ENCODE assay signal across 1 cellular context in the genomic region with DNA sequence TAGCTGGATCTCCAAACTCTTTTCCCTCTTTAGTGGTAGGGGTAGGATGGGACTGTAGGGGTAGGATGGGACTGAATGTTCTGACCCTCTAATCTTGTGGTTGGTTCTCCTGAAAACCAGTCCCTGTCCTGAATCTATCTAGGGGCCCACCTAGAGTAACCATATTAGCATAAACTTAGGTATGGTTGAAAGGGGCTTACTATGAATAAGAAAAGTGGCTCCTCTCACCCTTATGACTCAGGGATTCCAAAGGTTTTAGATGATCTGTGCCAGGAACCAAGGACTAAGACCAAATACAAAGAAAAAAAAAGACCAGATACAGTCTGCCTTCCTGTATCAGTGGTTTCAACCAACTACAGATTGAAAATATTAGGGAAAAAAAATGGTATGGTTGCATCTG.
TF ChIP-seq lines count a peak whose summit lies in the region.

No MANE protein-coding gene starts in this region.

TF ChIP-seq in IMR-90, 13 proteins besides CTCF, POLR2A, EP300 and RAD21 (continued from another document):
- TF ChIP-seq RFX5 (IDR thresholded peaks at IDR 0.05; ENCODE audit: low read depth, low read length), result no peak
- TF ChIP-seq MXI1 (IDR thresholded peaks at IDR 0.05; ENCODE audit: borderline replicate concordance, low read depth, low read length), result no peak
- no peak for TF ChIP-seq CHD1 (IDR thresholded peaks at IDR 0.05; ENCODE audit: low read depth, low read length)
- no peak for TF ChIP-seq BHLHE40 (IDR thresholded peaks at IDR 0.05; ENCODE audit: low read depth, low read length)
- TF ChIP-seq, protein P1, sequence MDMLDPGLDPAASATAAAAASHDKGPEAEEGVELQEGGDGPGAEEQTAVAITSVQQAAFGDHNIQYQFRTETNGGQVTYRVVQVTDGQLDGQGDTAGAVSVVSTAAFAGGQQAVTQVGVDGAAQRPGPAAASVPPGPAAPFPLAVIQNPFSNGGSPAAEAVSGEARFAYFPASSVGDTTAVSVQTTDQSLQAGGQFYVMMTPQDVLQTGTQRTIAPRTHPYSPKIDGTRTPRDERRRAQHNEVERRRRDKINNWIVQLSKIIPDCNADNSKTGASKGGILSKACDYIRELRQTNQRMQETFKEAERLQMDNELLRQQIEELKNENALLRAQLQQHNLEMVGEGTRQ (IDR thresholded peaks at IDR 0.05; ENCODE audit: low read depth, low read length), result no peak
